16 cellular contexts compared by ENCODE assay signal in genomic region chr4:80614319-80614718, GRCh38.
DNase-seq lines count a peak whose midpoint lies in the region; ATAC-seq and TF ChIP-seq lines count a peak whose summit lies in the region.
"Had no signal": no experiment of that assay in that cellular context is flagged by ENCODE, and none has a peak within 500 bp of the region (broad histone marks: within the 10 kb centered on the region; RNA-seq: fewer than 3 reads in every experiment).

No MANE protein-coding gene starts in this region.

- intact Hi-C loops in posterior vena cava (cut with DNase I): no loop called here
- intact Hi-C loops in esophagus squamous epithelium (cut with DNase I): no loop called here

- peak overlapping the region; percentile 74 for H3K9ac ChIP-seq in OCI-LY1 (ENCODE audit: low read length)
- no peak overlapping the region for H3K9ac ChIP-seq in endodermal cell (ENCODE audit: extremely low read depth, low read length, poor library complexity, severe bottlenecking)

- peaks cover 11% of the 10 kb centered on the region for H3K4me1 ChIP-seq in GM23338 (ENCODE audit: insufficient read depth)
- H3K4me1 ChIP-seq in OCI-LY1 (ENCODE audit: insufficient read depth, low read length, severe bottlenecking): peaks cover 84% of the 10 kb centered on the region
- H3K4me1 ChIP-seq in endodermal cell (ENCODE audit: control insufficient read depth, insufficient read depth, low read length): no peaks in the 10 kb centered on the region
- H3K4me1 ChIP-seq in esophagus squamous epithelium: no peaks in the 10 kb centered on the region

- H3K4me2 ChIP-seq in GM23338 (no peak overlapping the region), OCI-LY1 (ENCODE audit: low read length) (no peak overlapping the region; the same call in 1 of the 2 replicates)

- H3K27me3 ChIP-seq in GM23338 (ENCODE audit: insufficient read depth) (no peaks in the 10 kb centered on the region), OCI-LY1 (ENCODE audit: insufficient read depth, low read length) (no peaks in the 10 kb centered on the region), endodermal cell (ENCODE audit: control insufficient read depth, insufficient read depth, low read length, poor library complexity, severe bottlenecking) (no peaks in the 10 kb centered on the region), esophagus squamous epithelium (no peaks in the 10 kb centered on the region)

- H3K36me3 ChIP-seq in GM23338 (ENCODE audit: insufficient read depth) (no peaks in the 10 kb centered on the region), OCI-LY1 (ENCODE audit: insufficient read depth, low read length) (peaks cover 10% of the 10 kb centered on the region), endodermal cell (ENCODE audit: control insufficient read depth, insufficient read depth, low read length) (no peaks in the 10 kb centered on the region), esophagus squamous epithelium (no peaks in the 10 kb centered on the region)

- H3K79me2 ChIP-seq in GM23338 (replicated peaks; ENCODE audit: insufficient read depth): no peaks in the 10 kb centered on the region
- no peaks in the 10 kb centered on the region for H3K79me2 ChIP-seq in OCI-LY1 (ENCODE audit: insufficient read depth, low read length)

- H3K27ac Mint-ChIP-seq in GM23338 (no peak overlapping the region), endodermal cell (no peak overlapping the region)
- H3K27ac Mint-ChIP-seq: B cell, HFFc6 had no signal

- DNase-seq in GM23338 (ENCODE audit: low spot score) (peak; percentile 59), endodermal cell (peak; percentile 56), posterior vena cava (ENCODE audit: low spot score) (peak; percentile 51), esophagus squamous epithelium (lab: John Stamatoyannopoulos, UW) (no peak), KG1 (lab: John Stamatoyannopoulos, UW) (no peak)
- DNase-seq: CD4-positive, alpha-beta memory T cell; COR-L47; DMS153; GOT3; HCEC 1CT; HFFc6 had no signal

- H3K9me3 ChIP-seq in OCI-LY1 (ENCODE audit: low read length): peaks cover 5% of the 10 kb centered on the region; the same call in 1 of the 2 replicates
- no peaks in the 10 kb centered on the region for H3K9me3 ChIP-seq in endodermal cell (ENCODE audit: control insufficient read depth, low read length)
- no peaks in the 10 kb centered on the region for H3K9me3 ChIP-seq in esophagus squamous epithelium

- H3K36me3 Mint-ChIP-seq in GM23338 (ENCODE audit: low read depth) (no peaks in the 10 kb centered on the region), endodermal cell (ENCODE audit: low read depth) (no peaks in the 10 kb centered on the region)
- H3K36me3 Mint-ChIP-seq: CD4-positive, alpha-beta memory T cell had no signal

- H2AFZ ChIP-seq in GM23338: no peak overlapping the region
- no peak overlapping the region for H2AFZ ChIP-seq in OCI-LY1 (ENCODE audit: low read length)

- H4K20me1 ChIP-seq in GM23338 (replicated peaks; ENCODE audit: insufficient read depth) (no peaks in the 10 kb centered on the region), OCI-LY1 (ENCODE audit: insufficient read depth, low read length) (no peaks in the 10 kb centered on the region)

- H3F3A ChIP-seq in GM23338 (replicated peaks; ENCODE audit: low read depth) (no peaks in the 10 kb centered on the region), OCI-LY1 (ENCODE audit: insufficient read depth, low read length) (peaks cover 15% of the 10 kb centered on the region)

- H3K9me3 Mint-ChIP-seq in GM23338 (no peaks in the 10 kb centered on the region), endodermal cell (no peaks in the 10 kb centered on the region)
- H3K9me3 Mint-ChIP-seq: CD4-positive, alpha-beta memory T cell; HFFc6 had no signal

- H3K4me1 Mint-ChIP-seq in GM23338 (peaks cover 7% of the 10 kb centered on the region), endodermal cell (no peaks in the 10 kb centered on the region)

- H3K4me3 Mint-ChIP-seq in GM23338: no peak overlapping the region
- H3K4me3 Mint-ChIP-seq in endodermal cell: no peak overlapping the region
- H3K4me3 Mint-ChIP-seq: B cell; CD4-positive, alpha-beta memory T cell; HFFc6 had no signal

- no peak for TF ChIP-seq CTCF in GM23338 (conservative IDR thresholded peaks at IDR 0.05; ENCODE audit: low read depth in 2 of 2)
- TF ChIP-seq CTCF in OCI-LY1 (IDR thresholded peaks at IDR 0.05; ENCODE audit: low read length): no peak
- no peak for TF ChIP-seq CTCF in endodermal cell (conservative IDR thresholded peaks at IDR 0.05)
- no peak for TF ChIP-seq CTCF in esophagus squamous epithelium (IDR thresholded peaks at IDR 0.05)

- no peaks in the 10 kb centered on the region for H3K27me3 Mint-ChIP-seq in GM23338 (ENCODE audit: insufficient read depth, low read depth, poor library complexity)
- H3K27me3 Mint-ChIP-seq in endodermal cell (ENCODE audit: insufficient read depth): no peaks in the 10 kb centered on the region
- H3K27me3 Mint-ChIP-seq: B cell had no signal

- H3K9me2 ChIP-seq in GM23338 (ENCODE audit: insufficient read depth): no peaks in the 10 kb centered on the region
- no peaks in the 10 kb centered on the region for H3K9me2 ChIP-seq in OCI-LY1 (ENCODE audit: low read depth, low read length)

- no peak for TF ChIP-seq POLR2A in esophagus squamous epithelium (IDR thresholded peaks at IDR 0.05)

- no peak overlapping the region for H3K27ac ChIP-seq in GM23338 (ENCODE audit: low read depth)
- peak overlapping the region; percentile 99 for H3K27ac ChIP-seq in OCI-LY1 (ENCODE audit: low read depth, low read length, poor library complexity, severe bottlenecking)
- no peak overlapping the region for H3K27ac ChIP-seq in endodermal cell (ENCODE audit: low read depth, low read length)
- H3K27ac ChIP-seq in esophagus squamous epithelium: no peak overlapping the region
- H3K27ac ChIP-seq: C4-2B had no signal

- H3K4me3 ChIP-seq in GM23338: no peak overlapping the region
- H3K4me3 ChIP-seq in OCI-LY1 (ENCODE audit: low read depth, low read length, poor library complexity, severe bottlenecking): no peak overlapping the region
- H3K4me3 ChIP-seq in endodermal cell (ENCODE audit: low read length): no peak overlapping the region
- no peak overlapping the region for H3K4me3 ChIP-seq in esophagus squamous epithelium
- H3K4me3 ChIP-seq: K562 had no signal

- 50 to 79% methylated on average over 2 to 6 of the region's 6 CpGs for WGBS in endodermal cell (ENCODE audit: insufficient coverage in 1 of 2, insufficient read length in 1 of 2), 2 experiments
- WGBS in esophagus squamous epithelium, 2 donors: 81 to 87% methylated on average over 6 of the region's 6 CpGs

- ATAC-seq in GM23338 (peak; percentile 67), GM19023 (IDR thresholded peaks at IDR 0.05; ENCODE audit: unreplicated experiment) (no peak)
- ATAC-seq: K562 had no signal

TF ChIP-seq in GM23338, 12 proteins besides CTCF, POLR2A, EP300 and RAD21:
- TF ChIP-seq NANOG (IDR thresholded peaks at IDR 0.05; ENCODE audit: borderline replicate concordance) (peak; percentile 27; the same call in 1 of the 2 replicates), STAT1 (IDR thresholded peaks at IDR 0.05; ENCODE audit: unreplicated experiment) (no peak)

Comparison
In these comparisons a context has a peak if more than half of its experiments do, and no peak if none do; other contexts are left out.
1. DNase-seq: peak in GM23338 (single experiment), endodermal cell (single experiment) and posterior vena cava (single experiment); none in esophagus squamous epithelium (single experiment) and KG1 (single experiment).